Comparison of ENCODE assay signal across 25 cellular contexts in the genomic region with DNA sequence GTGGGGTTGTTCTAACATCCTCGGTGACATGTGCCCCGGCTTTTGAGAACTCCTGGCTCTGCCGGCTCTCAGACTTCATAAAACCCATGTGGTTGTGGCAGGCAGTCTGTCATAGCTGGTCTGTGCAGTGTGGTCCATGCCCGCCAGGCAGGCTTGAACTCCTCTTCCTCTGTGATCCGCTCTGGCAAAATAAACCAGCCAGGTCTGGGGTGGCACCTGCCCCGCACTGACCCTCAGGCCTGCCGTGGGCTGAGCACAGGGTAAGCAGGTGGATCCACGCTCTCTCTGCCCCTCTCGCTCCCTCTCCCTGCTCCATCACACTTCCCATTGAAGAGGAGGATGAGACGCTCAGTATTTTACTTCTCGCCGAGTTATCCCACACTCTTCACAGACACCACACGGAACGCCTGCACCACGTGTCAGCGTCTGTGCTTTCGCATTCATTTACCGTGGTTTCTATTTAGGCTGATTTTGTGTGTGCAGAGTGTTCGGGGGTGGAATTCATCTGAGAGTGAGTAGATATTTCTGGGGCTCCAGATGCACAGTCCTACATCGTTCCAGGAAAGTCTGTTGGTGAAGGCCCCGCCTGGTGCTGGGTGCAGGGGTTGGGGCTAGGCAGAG. TPM values are rescaled to one million over a fixed set of nuclear protein-coding genes. Genes with fewer than 3 reads are reported as not detected.
A peak's percentile ranks its signal among the peaks of the same experiment; 100 is the strongest.
DNase-seq lines count a peak whose midpoint lies in the region; ATAC-seq, FAIRE-seq and TF ChIP-seq lines count a peak whose summit lies in the region.
"Had no signal": no experiment of that assay in that cellular context is flagged by ENCODE, and none has a peak within 500 bp of the region (broad histone marks: within the 10 kb centered on the region; RNA-seq: fewer than 3 reads in every experiment).

No MANE protein-coding gene starts in this region.

- peaks cover 1% of the 10 kb centered on the region for H3K79me1 ChIP-seq in neuronal stem cell (ENCODE audit: low read depth, low read length)

- no peak overlapping the region for H4K8ac ChIP-seq in neuronal stem cell (ENCODE audit: low read depth, low read length)

- peak; percentile 75 for DNase-seq in Ammon's horn (ENCODE audit: low spot score)
- no peak for DNase-seq in Panc1 (ENCODE audit: low read depth, low spot score)
- DNase-seq in immature natural killer cell, result peak; percentile 64 to 74 (median 72)
- no peak for DNase-seq in neuronal stem cell (ENCODE audit: low spot score)
- no peak for DNase-seq in urothelium cell line (ENCODE audit: low spot score)
- DNase-seq in NCI-H345 (lab: John Stamatoyannopoulos, UW), result no peak
- DNase-seq in activated CD4-positive, alpha-beta T cell treated with anti-CD3 and anti-CD28 coated beads for 48 hours, result no peak
- no peak for DNase-seq in NCI-H128 (lab: John Stamatoyannopoulos, UW; ENCODE audit: unreplicated experiment)
- DNase-seq: activated CD4-positive, alpha-beta T cell treated with anti-CD3 and anti-CD28 coated beads, Interleukin-2, amount 10 ng/mL, durations not matched to agents 24 days and 14 days; activated CD8-positive, alpha-beta memory T cell treated with anti-CD3 and anti-CD28 coated beads, Interleukin-2, amount 50 U/mL, for 48 hours; activated naive CD4-positive, alpha-beta T cell treated with Interleukin-2 at 50 U/mL for 16 hours; DND-41; foreskin keratinocyte; GOT3; Karpas-422; midbrain; NCI-H1092; NCI-H526; right cardiac atrium; SHP77 treated with DMSO at 0.1 percent for 48 hours; stimulated activated CD4-positive, alpha-beta T cell treated with anti-CD3 and anti-CD28 coated beads, Interleukin-15, amount 100 ng/mL, for 24 hours; thyroid gland had no signal

- FAIRE-seq in urothelium cell line (lab: Jason Lieb, UNC), result no peak

- H3K4me3 ChIP-seq in Panc1 (ENCODE audit: low read depth in 2 of 2, low read length in 2 of 2) (no peak overlapping the region), neuronal stem cell (ENCODE audit: low read length in 2 of 2) (no peak overlapping the region)
- H3K4me3 ChIP-seq: coronary artery, thyroid gland had no signal

- TF ChIP-seq CTCF in Panc1 (IDR thresholded peaks at IDR 0.05), result no peak

- no peak overlapping the region for H3K4ac ChIP-seq in neuronal stem cell (ENCODE audit: low read length)

- POLR2A ChIA-PET in Panc1 (lab: Charles Lee), result no interaction called here

- H3K9ac ChIP-seq in neuronal stem cell (ENCODE audit: low read depth, low read length, poor library complexity), result no peak overlapping the region

- H2BK120ac ChIP-seq in neuronal stem cell (ENCODE audit: low read depth, low read length), result no peak overlapping the region

- peaks cover 5 to 32% (median 10%) of the 10 kb centered on the region in 3 donors for H3K27me3 Mint-ChIP-seq in immature natural killer cell (ENCODE audit: low read depth in 3 of 3)
- H3K27me3 Mint-ChIP-seq: activated CD4-positive, alpha-beta T cell treated with anti-CD3 and anti-CD28 coated beads, Interleukin-2, amount 10 ng/mL, durations not matched to agents 24 days and 14 days; T-cell had no signal

- peak overlapping the region; percentile 78 to 98 (median 93) for H3K27ac Mint-ChIP-seq in immature natural killer cell
- H3K27ac Mint-ChIP-seq: activated CD4-positive, alpha-beta T cell treated with anti-CD3 and anti-CD28 coated beads, Interleukin-2, amount 10 ng/mL, durations not matched to agents 24 days and 14 days; T-cell had no signal

- no peaks in the 10 kb centered on the region; the same call in 1 of the 2 replicates for H3K27me3 ChIP-seq in Panc1 (ENCODE audit: control insufficient read depth, insufficient read depth, low read length)
- peaks cover 0 to 21% (median 0%) of the 10 kb centered on the region in 3 experiments for H3K27me3 ChIP-seq in neuronal stem cell (ENCODE audit: control insufficient read depth in 3 of 3, insufficient read depth in 3 of 3, low read depth in 1 of 3, low read length in 3 of 3)
- H3K27me3 ChIP-seq: foreskin keratinocyte, thyroid gland had no signal

- H3K4me1 Mint-ChIP-seq in immature natural killer cell, result peaks cover 33 to 38% of the 10 kb centered on the region in 2 donors

- no peak overlapping the region for H2BK15ac ChIP-seq in neuronal stem cell (ENCODE audit: low read length)

- no peak overlapping the region for H4K91ac ChIP-seq in neuronal stem cell (ENCODE audit: low read depth, low read length, poor library complexity)

- no peaks in the 10 kb centered on the region for H3K36me3 ChIP-seq in Panc1 (ENCODE audit: control insufficient read depth, insufficient read depth, low read length)
- H3K36me3 ChIP-seq in neuronal stem cell (replicated peaks in 1 of 2; ENCODE audit: control insufficient read depth in 2 of 2, insufficient read depth in 2 of 2, low read length in 2 of 2), result no peaks in the 10 kb centered on the region
- H3K36me3 ChIP-seq: thyroid gland had no signal

- H2AK5ac ChIP-seq in neuronal stem cell (ENCODE audit: low read depth, low read length), result no peak overlapping the region

- no peak overlapping the region for H2AFZ ChIP-seq in neuronal stem cell (ENCODE audit: low read length)

- H3K4me1 ChIP-seq in Panc1 (ENCODE audit: control insufficient read depth, insufficient read depth, low read length) (no peaks in the 10 kb centered on the region), neuronal stem cell (ENCODE audit: control insufficient read depth in 2 of 2, insufficient read depth in 1 of 2, low read depth in 1 of 2, low read length in 2 of 2) (no peaks in the 10 kb centered on the region)
- H3K4me1 ChIP-seq: foreskin keratinocyte, thyroid gland had no signal

- WGBS in neuronal stem cell (ENCODE audit: extremely low coverage in 2 of 2, insufficient read length in 2 of 2, insufficient replicate concordance in 1 of 2), 2 donors, result no CpG with 5 or more reads among the region's 21 CpGs

- H3K9me3 ChIP-seq in Panc1 (ENCODE audit: control insufficient read depth, insufficient read depth, low read depth, low read length) (no peaks in the 10 kb centered on the region), neuronal stem cell (replicated peaks in 1 of 2; ENCODE audit: control insufficient read depth in 2 of 2, insufficient read depth in 1 of 2, low read depth in 1 of 2, low read length in 2 of 2) (no peaks in the 10 kb centered on the region)
- H3K9me3 ChIP-seq: thyroid gland had no signal

- CTCF ChIA-PET in Panc1 (lab: Charles Lee), result no interaction called here

- intact Hi-C loops in Panc1 (cut with micrococcal nuclease; ENCODE audit: unreplicated experiment), result no loop called here

- no peak overlapping the region for H3K4me2 ChIP-seq in neuronal stem cell (ENCODE audit: insufficient read depth, low read length, poor library complexity, severe bottlenecking)

- no peaks in the 10 kb centered on the region for H3K36me3 Mint-ChIP-seq in immature natural killer cell

- no peak overlapping the region for H3K23ac ChIP-seq in neuronal stem cell (ENCODE audit: low read depth, low read length, poor library complexity)

- H2BK12ac ChIP-seq in neuronal stem cell (ENCODE audit: low read length), result no peak overlapping the region

- H3K4me3 Mint-ChIP-seq in immature natural killer cell, result peak overlapping the region; percentile 69 to 93 (median 84)
- H3K4me3 Mint-ChIP-seq: activated CD4-positive, alpha-beta T cell treated with anti-CD3 and anti-CD28 coated beads, Interleukin-2, amount 10 ng/mL, durations not matched to agents 24 days and 14 days; T-cell had no signal

- H3K27ac ChIP-seq in Panc1 (ENCODE audit: low read length), result no peak overlapping the region
- H3K27ac ChIP-seq in neuronal stem cell (replicated peaks; ENCODE audit: low read length), result no peak overlapping the region
- H3K27ac ChIP-seq: coronary artery, foreskin keratinocyte, thyroid gland had no signal

- no peak overlapping the region for H3K14ac ChIP-seq in neuronal stem cell (ENCODE audit: low read length)

- H2BK5ac ChIP-seq in neuronal stem cell (ENCODE audit: low read length), result no peak overlapping the region

- H3K18ac ChIP-seq in neuronal stem cell (ENCODE audit: low read length), result peak overlapping the region; percentile 72

- peak; percentile 32; the same call in 1 of the 2 replicates for ATAC-seq in Panc1
- ATAC-seq: foreskin keratinocyte had no signal

- no TSS peak for BruUV-seq in Panc1 (replicated peaks; lab: Mats Ljungman, UMichigan)

- H3K9me3 Mint-ChIP-seq in immature natural killer cell, result no peaks in the 10 kb centered on the region
- H3K9me3 Mint-ChIP-seq: activated CD4-positive, alpha-beta T cell treated with anti-CD3 and anti-CD28 coated beads, Interleukin-2, amount 10 ng/mL, durations not matched to agents 24 days and 14 days; T-cell had no signal

- in situ Hi-C loops in Panc1 (cut with HindIII; ENCODE audit: low pct_unique_long_range_greater_than_20kb, low sequenced_read_pairs), result no loop called here

RNA-seq across cellular contexts. Expression of gene RTP5, which starts 56.4 kb away (rescaled TPM):
- not detected for total RNA-seq in Panc1 (2021; ENCODE audit: unreplicated experiment)
- not detected for polyA plus RNA-seq in Panc1 (2012; ENCODE audit: insufficient read length)
- polyA plus RNA-seq in immature natural killer cell, result not detected
- not detected for polyA plus RNA-seq in neuronal stem cell (2013, experiment 1 of 2)
- polyA plus RNA-seq in neuronal stem cell (2013, experiment 2 of 2), result not detected
- total RNA-seq: activated CD4-positive, alpha-beta T cell treated with anti-CD3 and anti-CD28 coated beads, Interleukin-2, amount 10 ng/mL, durations not matched to agents 24 days and 14 days; foreskin keratinocyte; HT-29; right cardiac atrium had no signal
- polyA plus RNA-seq: foreskin keratinocyte had no signal

Comparison
In these comparisons a context has a peak if more than half of its experiments do, and no peak if none do; other contexts are left out.
1. DNase-seq: peak in Ammon's horn (single experiment) and immature natural killer cell (3 of 3); none in Panc1 (single experiment), neuronal stem cell (single experiment), urothelium cell line (single experiment), NCI-H345 (single experiment), activated CD4-positive, alpha-beta T cell treated with anti-CD3 and anti-CD28 coated beads for 48 hours (single experiment) and NCI-H128 (single experiment).